Comparison of ENCODE assay signal across 1 cellular context in the genomic region with DNA sequence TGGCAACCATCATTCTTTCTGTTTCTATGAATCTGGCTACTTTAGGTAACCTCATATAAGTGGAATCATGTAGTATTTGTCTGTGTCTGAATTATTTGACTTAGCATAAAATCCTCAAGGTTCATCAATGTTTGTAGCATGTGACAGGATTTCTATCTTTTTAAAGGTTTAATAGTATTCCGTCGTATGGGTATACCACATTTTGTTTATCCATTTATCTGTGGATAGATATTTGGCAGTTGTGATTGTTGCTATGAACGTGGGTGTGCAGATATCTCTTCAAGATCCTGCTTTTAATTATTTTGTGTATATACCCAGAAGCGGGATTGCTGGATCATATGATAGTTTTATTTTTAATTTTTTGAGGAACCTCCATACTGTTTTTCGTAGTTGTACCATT.
TF ChIP-seq lines count a peak whose summit lies in the region.

No MANE protein-coding gene starts in this region.

TF ChIP-seq in GM12878, 131 proteins besides CTCF, POLR2A, EP300 and RAD21 (continued from another document):
- no peak for TF ChIP-seq SREBF1 (IDR thresholded peaks at IDR 0.05; ENCODE audit: low read length)
- TF ChIP-seq SP1 (IDR thresholded peaks at IDR 0.05; ENCODE audit: low read depth, low read length): no peak
- no peak for TF ChIP-seq PAX8 (IDR thresholded peaks at IDR 0.05)
- TF ChIP-seq CREB1 (IDR thresholded peaks at IDR 0.05; ENCODE audit: low read depth): no peak
- no peak for TF ChIP-seq ZNF592 (IDR thresholded peaks at IDR 0.05)
- TF ChIP-seq CHD2 (IDR thresholded peaks at IDR 0.05; ENCODE audit: borderline replicate concordance, low read depth, low read length): no peak
- TF ChIP-seq WRNIP1 (IDR thresholded peaks at IDR 0.05; ENCODE audit: borderline replicate concordance, low read depth, low read length): no peak
- no peak for TF ChIP-seq EZH2 (IDR thresholded peaks at IDR 0.05; ENCODE audit: borderline replicate concordance, control insufficient read depth, low read depth, low read length)
- no peak for TF ChIP-seq TCF3 (IDR thresholded peaks at IDR 0.05; ENCODE audit: borderline replicate concordance, insufficient read depth, low read depth, low read length)
- no peak for TF ChIP-seq ATF3 (IDR thresholded peaks at IDR 0.05; ENCODE audit: borderline replicate concordance, extremely low read depth, low read depth, low read length)
- TF ChIP-seq ASH2L (IDR thresholded peaks at IDR 0.05; ENCODE audit: borderline replicate concordance, low read depth): no peak
- no peak for TF ChIP-seq ESRRA (IDR thresholded peaks at IDR 0.05; ENCODE audit: low read length)
- no peak for TF ChIP-seq SUZ12 (IDR thresholded peaks at IDR 0.05; ENCODE audit: unreplicated experiment)
- no peak for TF ChIP-seq POU2F2 (IDR thresholded peaks at IDR 0.05; ENCODE audit: borderline replicate concordance, low read depth, low read length)
- TF ChIP-seq IKZF1 (conservative IDR thresholded peaks at IDR 0.05): no peak
- TF ChIP-seq ZSCAN29 (IDR thresholded peaks at IDR 0.05): no peak
TF ChIP-seq in GM12878: peak in this region for 0.
